In the genomic region with DNA sequence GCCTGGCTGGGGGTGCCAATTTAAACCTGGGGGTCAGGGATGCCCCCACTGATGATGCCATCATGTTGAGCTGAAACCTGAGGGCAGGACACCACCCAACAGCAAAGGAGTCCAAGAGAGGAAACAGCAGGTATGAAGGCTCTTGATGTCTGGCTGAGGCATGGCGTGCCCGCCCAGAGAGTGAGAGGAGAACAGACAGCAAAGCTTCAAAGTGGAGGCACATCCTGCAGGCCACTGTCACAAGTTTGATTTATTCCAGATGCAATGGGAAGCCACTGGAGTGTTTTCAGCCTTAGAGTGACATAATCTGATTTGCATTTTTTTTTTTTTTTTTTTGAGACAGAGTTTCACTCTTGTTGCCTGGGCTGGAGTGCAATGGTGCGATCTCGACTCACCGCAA, we compare ENCODE assay signal across 20 cellular contexts. TPM values are rescaled to one million over a fixed set of nuclear protein-coding genes. Genes with fewer than 3 reads are reported as not detected.
DNase-seq lines count a peak whose midpoint lies in the region; ATAC-seq, FAIRE-seq and TF ChIP-seq lines count a peak whose summit lies in the region.
"Had no signal": no experiment of that assay in that cellular context is flagged by ENCODE, and none has a peak within 500 bp of the region (broad histone marks: within the 10 kb centered on the region; RNA-seq: fewer than 3 reads in every experiment).

No MANE protein-coding gene starts in this region.

- no peak overlapping the region for H3K4me3 ChIP-seq in H1 (ENCODE audit: extremely low read depth in 1 of 4, insufficient read depth in 2 of 4, low read depth in 3 of 4, low read length in 4 of 4)
- H3K4me3 ChIP-seq: HAP-1 had no signal

- H3K27ac ChIP-seq in H1 (ENCODE audit: low read depth, low read length) = no peak overlapping the region; the same call in 1 of the 2 replicates

- no peak overlapping the region for H3K9ac ChIP-seq in H1 (replicated peaks in 1 of 4; ENCODE audit: extremely low read depth in 1 of 4, low read depth in 3 of 4, low read length in 3 of 4)

- POLR2A ChIA-PET in H1 (lab: Charles Lee; ENCODE audit: partially characterized antibody) = interaction anchor here (0.6 to 1.7 kb wide), 3 partner anchors 12 to 64 kb away, joined by 3 to 5 read pairs (median 3); no protein-coding TSS in a partner anchor

- H2BK120ac ChIP-seq in H1 (replicated peaks; ENCODE audit: low read depth, low read length) = peak overlapping the region; percentile 5

- CTCF ChIA-PET in H1 (lab: Charles Lee; ENCODE audit: partially characterized antibody) = interaction anchor here (0.6 to 2.4 kb wide), 11 partner anchors 15 to 121 kb away, joined by 3 to 11 read pairs (median 3); no protein-coding TSS in a partner anchor

- H2BK15ac ChIP-seq in H1 (ENCODE audit: low read length) = no peak overlapping the region; the same call in 1 of the 2 replicates

- H3K4me1 ChIP-seq in H1 (replicated peaks in 1 of 4; ENCODE audit: control insufficient read depth in 3 of 4, insufficient read depth in 4 of 4, low read length in 3 of 4) = peaks cover 13 to 23% (median 17%) of the 10 kb centered on the region in 4 experiments

- no peak for FAIRE-seq in H1 (lab: Jason Lieb, UNC)
- FAIRE-seq: GM12892 had no signal

- H4K20me1 ChIP-seq in H1 (replicated peaks in 1 of 2; ENCODE audit: control insufficient read depth in 1 of 2, insufficient read depth in 2 of 2, low read length in 2 of 2) = no peaks in the 10 kb centered on the region

- peak overlapping the region; percentile 46 for H3K27ac Mint-ChIP-seq in activated naive CD4-positive, alpha-beta T cell treated with anti-CD3 and anti-CD28 coated beads, Interleukin-2, amount 50 U/mL, for 24 hours
- H3K27ac Mint-ChIP-seq in type B pancreatic cell = peak overlapping the region; percentile 82

- no peak overlapping the region for H3K4ac ChIP-seq in H1 (replicated peaks; ENCODE audit: insufficient read length, low read depth, low read length)

- H3K4me1 Mint-ChIP-seq in activated naive CD4-positive, alpha-beta T cell treated with anti-CD3 and anti-CD28 coated beads, Interleukin-2, amount 50 U/mL, for 24 hours = peaks cover 11% of the 10 kb centered on the region
- peaks cover 31% of the 10 kb centered on the region for H3K4me1 Mint-ChIP-seq in type B pancreatic cell (ENCODE audit: unreplicated experiment)

- no peaks in the 10 kb centered on the region for H3K36me3 ChIP-seq in H1 (ENCODE audit: control insufficient read depth in 2 of 4, insufficient read depth in 4 of 4, low read length in 3 of 4)
- H3K36me3 ChIP-seq: HAP-1 had no signal

- peak overlapping the region; percentile 21; the same call in 1 of the 2 replicates for H2BK5ac ChIP-seq in H1 (ENCODE audit: low read depth, low read length)

- no peak for TF ChIP-seq CTCF in H1 (IDR thresholded peaks at IDR 0.05; ENCODE audit: control extremely low read depth in 1 of 3, insufficient read depth in 1 of 3, low read depth in 1 of 3, low read length in 3 of 3)
- TF ChIP-seq CTCF in type B pancreatic cell (conservative IDR thresholded peaks at IDR 0.05) = no peak

- H3K79me1 ChIP-seq in H1 (ENCODE audit: low read depth, low read length) = no peaks in the 10 kb centered on the region

- H3K9me3 ChIP-seq in H1 (ENCODE audit: insufficient read depth in 2 of 2, low read depth in 1 of 2, low read length in 1 of 2) = 0 out of 4 replicates have a peak, but pooled peaks cover 0 to 2% of the 10 kb centered on the region in 2 experiments
- H3K9me3 ChIP-seq: HAP-1 had no signal

- ATAC-seq in HG03108 (IDR thresholded peaks at IDR 0.05; ENCODE audit: unreplicated experiment) = no peak

- H3K4me2 ChIP-seq in H1 (ENCODE audit: insufficient read depth in 1 of 2, low read depth in 2 of 2, low read length in 2 of 2) = no peak overlapping the region; a peak in 1 of 4 replicates

- peaks cover 3% of the 10 kb centered on the region; the same call in 1 of the 2 replicates for H3K23me2 ChIP-seq in H1 (ENCODE audit: low read depth, low read length)

- no peak overlapping the region for H3K14ac ChIP-seq in H1 (ENCODE audit: insufficient read length)

- no peaks in the 10 kb centered on the region for H3K36me3 Mint-ChIP-seq in activated naive CD4-positive, alpha-beta T cell treated with anti-CD3 and anti-CD28 coated beads, Interleukin-2, amount 50 U/mL, for 24 hours
- H3K36me3 Mint-ChIP-seq in type B pancreatic cell = no peaks in the 10 kb centered on the region

- H2AFZ ChIP-seq in H1 (ENCODE audit: low read length) = no peak overlapping the region; the same call in 1 of the 2 replicates

- H2BK12ac ChIP-seq in H1 (ENCODE audit: low read depth, low read length) = peak overlapping the region; percentile 91; the same call in 1 of the 2 replicates

- H3K9me3 Mint-ChIP-seq in activated naive CD4-positive, alpha-beta T cell treated with anti-CD3 and anti-CD28 coated beads, Interleukin-2, amount 50 U/mL, for 24 hours = no peaks in the 10 kb centered on the region
- H3K9me3 Mint-ChIP-seq in type B pancreatic cell = no peaks in the 10 kb centered on the region

- no peak overlapping the region for H3K56ac ChIP-seq in H1 (replicated peaks; ENCODE audit: insufficient read length, low read depth, low read length)

- TF ChIP-seq RAD21 in H1 (IDR thresholded peaks at IDR 0.05 in 1 of 2, conservative IDR thresholded peaks at IDR 0.05 in 1 of 2; ENCODE audit: low read depth in 2 of 2, low read length in 2 of 2) = no peak

- no peak overlapping the region for H3K4me3 Mint-ChIP-seq in activated naive CD4-positive, alpha-beta T cell treated with anti-CD3 and anti-CD28 coated beads, Interleukin-2, amount 50 U/mL, for 24 hours
- no peak overlapping the region for H3K4me3 Mint-ChIP-seq in type B pancreatic cell

- H3K18ac ChIP-seq in H1 (ENCODE audit: extremely low read depth, low read length) = peak overlapping the region; percentile 97

- H4K5ac ChIP-seq in H1 (ENCODE audit: insufficient read length, low read depth, low read length) = peak overlapping the region; percentile 83

- no peak overlapping the region for H3K23ac ChIP-seq in H1 (ENCODE audit: insufficient read length)

- WGBS in H1 (ENCODE audit: extremely low coverage in 1 of 2, insufficient coverage in 1 of 2, insufficient read length in 1 of 2, insufficient replicate concordance in 2 of 2, low coverage in 1 of 2, low lambda C conversion rate in 2 of 2, missing lambda C conversion rate in 1 of 2), 2 experiments = 94% methylated on average over 2 of the region's 5 CpGs; no CpG with 5 or more reads in 1 of the 2 experiments

- no peak for TF ChIP-seq EP300 in H1 (IDR thresholded peaks at IDR 0.05; ENCODE audit: borderline replicate concordance in 1 of 2, low read depth in 2 of 2, low read length in 2 of 2)

- H2AK5ac ChIP-seq in H1 (ENCODE audit: low read depth, low read length) = no peak overlapping the region

- no peaks in the 10 kb centered on the region for H3K27me3 Mint-ChIP-seq in activated naive CD4-positive, alpha-beta T cell treated with anti-CD3 and anti-CD28 coated beads, Interleukin-2, amount 50 U/mL, for 24 hours
- H3K27me3 Mint-ChIP-seq in type B pancreatic cell = no peaks in the 10 kb centered on the region

- no peak for TF ChIP-seq POLR2A in H1 (IDR thresholded peaks at IDR 0.05; ENCODE audit: control extremely low read depth in 1 of 2, low read depth in 2 of 2, low read length in 2 of 2)

- H4K91ac ChIP-seq in H1 (replicated peaks; ENCODE audit: insufficient read length, low read length) = peak overlapping the region; percentile 45

- no peaks in the 10 kb centered on the region for H3K27me3 ChIP-seq in H1 (replicated peaks in 1 of 4; ENCODE audit: control insufficient read depth in 3 of 4, extremely low read depth in 1 of 4, insufficient read depth in 3 of 4, low read length in 3 of 4)

- H4K8ac ChIP-seq in H1 (ENCODE audit: extremely low read depth, insufficient read depth, low read length) = 0 out of 2 replicates have a peak overlapping the region, but pooled peaks have one; percentile 9

- peak overlapping the region; percentile 98; the same call in 1 of the 2 replicates for H2BK20ac ChIP-seq in H1 (ENCODE audit: low read length)

- no peaks in the 10 kb centered on the region for H3K79me2 ChIP-seq in H1 (ENCODE audit: control insufficient read depth in 1 of 2, insufficient read depth in 2 of 2, low read length in 2 of 2)

- DNase-seq in activated naive CD4-positive, alpha-beta T cell treated with Interleukin-2 at 50 U/mL for 16 hours = no peak
- DNase-seq in NCI-H187 treated with DMSO at 0.1 percent for 48 hours (lab: John Stamatoyannopoulos, UW) (peak; percentile 29), H1 (ENCODE audit: low read depth in 1 of 2, low spot score in 2 of 2) (peak in 1 of 2 experiments; percentile 46), type B pancreatic cell (ENCODE audit: extremely low spot score, unreplicated experiment) (no peak), HuH-7.5 (ENCODE audit: low spot score) (no peak), amniotic stem cell (lab: John Stamatoyannopoulos, UW) (no peak)
- DNase-seq: C1 segment of cervical spinal cord; DND-41; GDM1; NCI-H1105 treated with DMSO at 0.1 percent for 48 hours; NCI-H2029; NCI-H2171 treated with DMSO at 0.1 percent for 48 hours; NCI-H446 treated with DMSO at 0.1 percent for 48 hours; NK-92 treated with Interleukin-12 subunit alpha and Interleukin-12 subunit beta, amount 100 ng/mL, for 24 hours; RPMI8226; SIG-M5 had no signal

TF ChIP-seq in H1, 55 proteins besides CTCF, POLR2A, EP300 and RAD21:
- TF ChIP-seq KDM5A (IDR thresholded peaks at IDR 0.05; ENCODE audit: low read length) = no peak
- no peak for TF ChIP-seq JUN (IDR thresholded peaks at IDR 0.05; ENCODE audit: low read depth, low read length)

RNA-seq across cellular contexts. Expression of a gene that starts 34.8 kb away (rescaled TPM):
- 57.0 and 59.6 TPM in 2 replicates for total RNA-seq in H1 (2021; fragmentation: NEBNext Ultra II Directional; extraction: Animal tissue kit (Norgen Biotek cat#: 25700))
- polyA plus RNA-seq in H1 (2011; rRNA removed) = 18.8 and 32.1 TPM in 2 replicates
- 22.0 TPM for polyA plus RNA-seq in H1 (2011; cell fraction: cytosol; rRNA removed)
- polyA plus RNA-seq in H1 (2011; cell fraction: nucleus; rRNA removed) = 27.5 TPM
- polyA plus RNA-seq in H1 (2012, experiment 1 of 2) = 36.5 to 43.3 TPM (median 39.3 TPM) in 4 replicates
- polyA plus RNA-seq in H1 (2012, experiment 2 of 2) = 26.8 TPM
- polyA plus RNA-seq in H1 (2013, experiment 1 of 2) = 21.9 TPM
- 22.6 TPM for polyA plus RNA-seq in H1 (2013, experiment 2 of 2)
- polyA minus RNA-seq in H1 (2011; rRNA and poly(A)+ RNA removed) = 7.7 and 12.6 TPM in 2 replicates
- polyA minus RNA-seq in H1 (2011; cell fraction: cytosol; rRNA and poly(A)+ RNA removed) = 47.4 TPM
- 25.9 TPM for polyA minus RNA-seq in H1 (2011; cell fraction: nucleus; rRNA and poly(A)+ RNA removed)
- total RNA-seq in type B pancreatic cell (ENCODE audit: low replicate concordance) = 59.7 and 116 TPM in 2 replicates
